11 cellular contexts compared by ENCODE assay signal in the genomic region with DNA sequence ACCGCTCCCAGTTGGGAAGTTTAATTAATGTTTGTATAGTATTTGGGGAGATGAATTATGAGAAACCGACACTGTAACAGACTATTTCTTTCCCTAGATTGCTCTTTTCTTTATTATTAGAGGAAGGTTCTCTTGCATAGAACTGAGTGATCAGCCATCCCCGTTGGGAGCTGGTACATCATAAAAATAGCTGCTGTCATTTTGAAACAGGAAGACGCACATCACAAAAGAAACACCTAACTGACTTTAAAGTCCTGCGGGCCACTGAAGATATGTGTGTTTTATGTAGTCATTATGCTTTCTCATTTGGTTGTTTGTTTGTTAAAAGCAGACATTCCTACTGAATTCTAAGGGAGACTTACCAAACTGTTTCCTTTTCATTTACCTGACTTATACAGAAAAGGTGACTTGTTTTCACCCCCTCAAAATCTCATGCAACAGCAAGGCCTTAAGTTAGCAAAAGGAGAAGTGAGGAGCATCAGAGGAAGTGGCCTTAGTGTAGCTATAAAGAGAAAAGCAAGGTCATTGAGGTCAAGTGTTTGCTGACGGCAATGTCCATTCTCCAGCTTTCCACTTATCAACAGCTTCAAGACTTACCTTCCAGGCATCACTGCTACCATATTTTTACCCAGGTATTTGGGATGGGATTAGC.
DNase-seq lines count a peak whose midpoint lies in the region; ATAC-seq and TF ChIP-seq lines count a peak whose summit lies in the region.
"Had no signal": no experiment of that assay in that cellular context is flagged by ENCODE, and none has a peak within 500 bp of the region (broad histone marks: within the 10 kb centered on the region; RNA-seq: fewer than 3 reads in every experiment).

No MANE protein-coding gene starts in this region.

- intact Hi-C loops in CD4-positive, alpha-beta memory T cell (cut with micrococcal nuclease) = no loop called here

- no peaks in the 10 kb centered on the region for H3K36me3 ChIP-seq in BLaER1
- H3K36me3 ChIP-seq in Peyer's patch = no peaks in the 10 kb centered on the region
- no peaks in the 10 kb centered on the region for H3K36me3 ChIP-seq in CD4-positive, alpha-beta memory T cell (ENCODE audit: insufficient read depth, low read length)
- H3K36me3 ChIP-seq: lower lobe of right lung had no signal

- CTCF ChIA-PET in CD4-positive, alpha-beta memory T cell (lab: Charles Lee; ENCODE audit: partially characterized antibody) = interaction anchor here (2.4 kb wide), 1 partner anchor 23 kb away, joined by 6 read pairs; no protein-coding TSS in a partner anchor

- no peak overlapping the region for H3K9ac ChIP-seq in BLaER1

- H3K27ac ChIP-seq in BLaER1 = no peak overlapping the region
- H3K27ac ChIP-seq in Peyer's patch = no peak overlapping the region
- no peak overlapping the region for H3K27ac ChIP-seq in CD4-positive, alpha-beta memory T cell (ENCODE audit: low read depth, low read length)
- H3K27ac ChIP-seq: lower lobe of right lung had no signal

- POLR2A ChIA-PET in CD4-positive, alpha-beta memory T cell (lab: Charles Lee; ENCODE audit: partially characterized antibody) = no interaction called here

- H4K20me1 ChIP-seq in BLaER1 = no peaks in the 10 kb centered on the region

- H3K4me3 ChIP-seq in BLaER1 = no peak overlapping the region
- no peak overlapping the region for H3K4me3 ChIP-seq in Peyer's patch
- no peak overlapping the region for H3K4me3 ChIP-seq in CD4-positive, alpha-beta memory T cell (ENCODE audit: low read length in 2 of 2)
- H3K4me3 ChIP-seq: lower lobe of right lung, SK-N-MC had no signal

- H3K9me3 ChIP-seq in BLaER1 (no peaks in the 10 kb centered on the region), Peyer's patch (no peaks in the 10 kb centered on the region)
- no peaks in the 10 kb centered on the region for H3K9me3 ChIP-seq in CD4-positive, alpha-beta memory T cell (ENCODE audit: control insufficient read depth in 1 of 2, low read length in 2 of 2)
- H3K9me3 ChIP-seq: lower lobe of right lung had no signal

- DNase-seq in Peyer's patch = no peak
- no peak for DNase-seq in central memory CD4-positive, alpha-beta T cell
- DNase-seq in CD4-positive, alpha-beta memory T cell = no peak
- no peak for DNase-seq in activated CD4-positive, alpha-beta T cell treated with anti-CD3 and anti-CD28 coated beads for 48 hours
- DNase-seq: 8988T, lower lobe of right lung had no signal

- no peaks in the 10 kb centered on the region for H3K36me3 Mint-ChIP-seq in CD4-positive, alpha-beta memory T cell

- no peak for TF ChIP-seq POLR2A in Peyer's patch (IDR thresholded peaks at IDR 0.05)

- peaks cover 5 to 6% of the 10 kb centered on the region in 2 donors for H3K27me3 Mint-ChIP-seq in CD4-positive, alpha-beta memory T cell

- peak overlapping the region; percentile 34 for H3K4me2 ChIP-seq in BLaER1

- no peak overlapping the region for H3K27ac Mint-ChIP-seq in CD4-positive, alpha-beta memory T cell

- H3K4me1 ChIP-seq in BLaER1 (peaks cover 9% of the 10 kb centered on the region; the same call in 1 of the 2 replicates), Peyer's patch (no peaks in the 10 kb centered on the region)
- no peaks in the 10 kb centered on the region for H3K4me1 ChIP-seq in CD4-positive, alpha-beta memory T cell (ENCODE audit: insufficient read depth, low read length)
- H3K4me1 ChIP-seq: lower lobe of right lung had no signal

- H3K4me3 Mint-ChIP-seq in CD4-positive, alpha-beta memory T cell = no peak overlapping the region

- ATAC-seq in GM19351 (IDR thresholded peaks at IDR 0.05; ENCODE audit: unreplicated experiment) (peak; percentile 94), HG02852 (IDR thresholded peaks at IDR 0.05; ENCODE audit: unreplicated experiment) (peak; percentile 95), HG03571 (IDR thresholded peaks at IDR 0.05; ENCODE audit: unreplicated experiment) (peak; percentile 90)
- ATAC-seq: lower lobe of right lung had no signal

- peaks cover 0 to 4% (median 0%) of the 10 kb centered on the region in 8 donors for H3K9me3 Mint-ChIP-seq in CD4-positive, alpha-beta memory T cell

- TF ChIP-seq CTCF in Peyer's patch (IDR thresholded peaks at IDR 0.05) = no peak

- no peaks in the 10 kb centered on the region for H3K27me3 ChIP-seq in BLaER1
- H3K27me3 ChIP-seq in Peyer's patch = no peaks in the 10 kb centered on the region
- H3K27me3 ChIP-seq in CD4-positive, alpha-beta memory T cell (ENCODE audit: insufficient read depth, low read length) = no peaks in the 10 kb centered on the region

- H3K4me1 Mint-ChIP-seq in CD4-positive, alpha-beta memory T cell = no peaks in the 10 kb centered on the region
